ENCODE assay signal across 11 cellular contexts in the genomic region with DNA sequence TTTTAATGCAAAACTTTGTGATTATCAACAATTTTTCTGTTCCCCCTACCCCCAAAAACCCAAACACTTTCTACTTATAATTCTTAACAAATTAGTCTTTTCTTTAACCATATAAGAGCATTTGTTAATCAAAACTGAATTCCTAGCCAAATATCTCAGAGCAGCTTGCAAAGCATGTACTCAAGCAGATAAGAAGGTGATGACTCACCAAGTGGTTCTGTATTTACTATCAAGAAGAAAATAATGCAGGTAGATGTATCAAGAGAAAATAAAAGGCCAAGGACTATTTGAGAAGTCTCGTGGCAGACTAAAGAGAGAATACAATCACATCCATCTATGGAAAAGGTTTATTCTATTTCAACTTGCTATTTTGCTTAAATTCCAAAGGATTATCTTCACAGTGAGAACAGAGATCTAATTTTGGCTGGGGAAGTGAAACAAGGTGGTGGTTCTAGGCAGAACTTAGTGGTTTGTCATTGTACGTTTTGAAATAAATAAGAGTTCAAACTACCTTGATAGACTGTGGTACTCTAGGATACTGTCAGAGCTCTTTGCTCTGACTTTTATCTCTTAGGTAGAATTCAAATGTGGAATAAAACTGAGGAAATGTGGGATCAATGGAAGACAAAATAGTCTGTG.
DNase-seq lines count a peak whose midpoint lies in the region; ATAC-seq and TF ChIP-seq lines count a peak whose summit lies in the region.
"Had no signal": no experiment of that assay in that cellular context is flagged by ENCODE, and none has a peak within 500 bp of the region (broad histone marks: within the 10 kb centered on the region; RNA-seq: fewer than 3 reads in every experiment).

No MANE protein-coding gene starts in this region.

- H3K4me3 ChIP-seq in neuronal stem cell (ENCODE audit: low read length in 2 of 2): no peak overlapping the region
- H3K4me3 ChIP-seq: dorsolateral prefrontal cortex had no signal

- H3K4ac ChIP-seq in neuronal stem cell (ENCODE audit: low read length): no peak overlapping the region

- H3K4me3 Mint-ChIP-seq in WTC11 (no peak overlapping the region), Calu3 (ENCODE audit: low read depth, unreplicated experiment) (no peak overlapping the region)
- no peak overlapping the region for H3K4me3 Mint-ChIP-seq in activated CD4-positive, alpha-beta memory T cell treated with anti-CD3 and anti-CD28 coated beads for 36 hours
- H3K4me3 Mint-ChIP-seq: activated naive CD4-positive, alpha-beta T cell treated with anti-CD3 and anti-CD28 coated beads for 36 hours had no signal

- CTCF ChIA-PET in WTC11 (lab: Charles Lee) (no interaction called here), Calu3 (lab: Charles Lee) (no interaction called here)
- CTCF ChIA-PET in activated CD4-positive, alpha-beta memory T cell treated with anti-CD3 and anti-CD28 coated beads for 36 hours (lab: Charles Lee): no interaction called here

- no peak overlapping the region for H2BK120ac ChIP-seq in neuronal stem cell (ENCODE audit: low read depth, low read length)

- H4K91ac ChIP-seq in neuronal stem cell (ENCODE audit: low read depth, low read length, poor library complexity): no peak overlapping the region

- no peak overlapping the region for H2BK15ac ChIP-seq in neuronal stem cell (ENCODE audit: low read length)

- H3K4me1 Mint-ChIP-seq in WTC11 (no peaks in the 10 kb centered on the region), Calu3 (ENCODE audit: low read depth, unreplicated experiment) (peaks cover 23% of the 10 kb centered on the region)
- peaks cover 3% of the 10 kb centered on the region for H3K4me1 Mint-ChIP-seq in activated CD4-positive, alpha-beta memory T cell treated with anti-CD3 and anti-CD28 coated beads for 36 hours (ENCODE audit: low read depth)

- no peak overlapping the region for H2BK12ac ChIP-seq in neuronal stem cell (ENCODE audit: low read length)

- no peak overlapping the region for H3K14ac ChIP-seq in neuronal stem cell (ENCODE audit: low read length)

- ATAC-seq in GM19372 (IDR thresholded peaks at IDR 0.05; ENCODE audit: low read depth, unreplicated experiment) (peak; percentile 65), HG03039 (IDR thresholded peaks at IDR 0.05; ENCODE audit: unreplicated experiment) (peak; percentile 67), WTC11 (no peak)

- H3K4me2 ChIP-seq in neuronal stem cell (ENCODE audit: insufficient read depth, low read length, poor library complexity, severe bottlenecking): no peak overlapping the region

- H3K4me1 ChIP-seq in neuronal stem cell (ENCODE audit: control insufficient read depth in 2 of 2, insufficient read depth in 1 of 2, low read depth in 1 of 2, low read length in 2 of 2): peaks cover 0 to 3% of the 10 kb centered on the region in 2 donors

- H3K27ac Mint-ChIP-seq in WTC11 (no peak overlapping the region), Calu3 (ENCODE audit: unreplicated experiment) (no peak overlapping the region)
- H3K27ac Mint-ChIP-seq in activated CD4-positive, alpha-beta memory T cell treated with anti-CD3 and anti-CD28 coated beads for 36 hours: no peak overlapping the region
- H3K27ac Mint-ChIP-seq: activated naive CD4-positive, alpha-beta T cell treated with anti-CD3 and anti-CD28 coated beads for 36 hours had no signal

- H3K9me3 Mint-ChIP-seq in WTC11: peaks cover 32% of the 10 kb centered on the region
- H3K9me3 Mint-ChIP-seq in activated CD4-positive, alpha-beta memory T cell treated with anti-CD3 and anti-CD28 coated beads for 36 hours: peaks cover 7% of the 10 kb centered on the region
- H3K9me3 Mint-ChIP-seq in Calu3 (ENCODE audit: low read depth, unreplicated experiment): no peaks in the 10 kb centered on the region

- no peaks in the 10 kb centered on the region; the same call in 1 of the 2 replicates for H3K27me3 Mint-ChIP-seq in WTC11 (ENCODE audit: low read depth)
- peaks cover 2% of the 10 kb centered on the region for H3K27me3 Mint-ChIP-seq in activated CD4-positive, alpha-beta memory T cell treated with anti-CD3 and anti-CD28 coated beads for 36 hours
- H3K27me3 Mint-ChIP-seq in Calu3 (ENCODE audit: unreplicated experiment): no peaks in the 10 kb centered on the region

- H2AFZ ChIP-seq in neuronal stem cell (ENCODE audit: low read length): no peak overlapping the region

- H3K79me1 ChIP-seq in neuronal stem cell (ENCODE audit: low read depth, low read length): no peaks in the 10 kb centered on the region

- H3K36me3 ChIP-seq in neuronal stem cell (replicated peaks in 1 of 2; ENCODE audit: control insufficient read depth in 2 of 2, insufficient read depth in 2 of 2, low read length in 2 of 2): no peaks in the 10 kb centered on the region

- H3K9ac ChIP-seq in neuronal stem cell (ENCODE audit: low read depth, low read length, poor library complexity): no peak overlapping the region

- no CpG with 5 or more reads among the region's 2 CpGs for WGBS in neuronal stem cell (ENCODE audit: extremely low coverage in 2 of 2, insufficient read length in 2 of 2, insufficient replicate concordance in 1 of 2), 2 donors

- H4K8ac ChIP-seq in neuronal stem cell (ENCODE audit: low read depth, low read length): no peak overlapping the region

- H2AK5ac ChIP-seq in neuronal stem cell (ENCODE audit: low read depth, low read length): no peak overlapping the region

- H3K27ac ChIP-seq in neuronal stem cell (replicated peaks; ENCODE audit: low read length): no peak overlapping the region
- H3K27ac ChIP-seq: dorsolateral prefrontal cortex had no signal

- H3K18ac ChIP-seq in neuronal stem cell (ENCODE audit: low read length): no peak overlapping the region

- TF ChIP-seq CTCF in WTC11 (IDR thresholded peaks at IDR 0.05) (no peak), Calu3 (IDR thresholded peaks at IDR 0.05; ENCODE audit: unreplicated experiment) (no peak)

- peak; percentile 31 for DNase-seq in OCI-M1 (lab: John Stamatoyannopoulos, UW)
- peak; percentile 26 for DNase-seq in renal cortical epithelial cell (ENCODE audit: low read depth)
- DNase-seq in WTC11 (ENCODE audit: low spot score): no peak
- DNase-seq in activated CD4-positive, alpha-beta memory T cell treated with anti-CD3 and anti-CD28 coated beads for 36 hours: no peak
- no peak for DNase-seq in Calu3
- DNase-seq in neuronal stem cell (ENCODE audit: low spot score): no peak
- DNase-seq: activated naive CD4-positive, alpha-beta T cell treated with anti-CD3 and anti-CD28 coated beads for 36 hours; dorsolateral prefrontal cortex; hippocampal formation had no signal

- H3K36me3 Mint-ChIP-seq in WTC11: peaks cover 11% of the 10 kb centered on the region
- no peaks in the 10 kb centered on the region for H3K36me3 Mint-ChIP-seq in activated CD4-positive, alpha-beta memory T cell treated with anti-CD3 and anti-CD28 coated beads for 36 hours
- no peaks in the 10 kb centered on the region for H3K36me3 Mint-ChIP-seq in Calu3 (ENCODE audit: insufficient read depth, unreplicated experiment)

- no peaks in the 10 kb centered on the region for H3K27me3 ChIP-seq in neuronal stem cell (ENCODE audit: control insufficient read depth in 3 of 3, insufficient read depth in 3 of 3, low read depth in 1 of 3, low read length in 3 of 3)

- intact Hi-C loops in activated CD4-positive, alpha-beta memory T cell treated with anti-CD3 and anti-CD28 coated beads for 36 hours (cut with micrococcal nuclease): no loop called here
- intact Hi-C loops in Calu3 (cut with micrococcal nuclease; ENCODE audit: unreplicated experiment): no loop called here

- H3K9me3 ChIP-seq in neuronal stem cell (replicated peaks in 1 of 2; ENCODE audit: control insufficient read depth in 2 of 2, insufficient read depth in 1 of 2, low read depth in 1 of 2, low read length in 2 of 2): peaks cover 11 to 22% of the 10 kb centered on the region in 2 donors

- BruUV-seq in Calu3 (replicated peaks; lab: Mats Ljungman, UMichigan): no TSS peak

- no peak overlapping the region for H3K23ac ChIP-seq in neuronal stem cell (ENCODE audit: low read depth, low read length, poor library complexity)

- POLR2A ChIA-PET in WTC11 (lab: Charles Lee): no interaction called here
- POLR2A ChIA-PET in activated CD4-positive, alpha-beta memory T cell treated with anti-CD3 and anti-CD28 coated beads for 36 hours (lab: Charles Lee): no interaction called here

- no peak overlapping the region for H2BK5ac ChIP-seq in neuronal stem cell (ENCODE audit: low read length)

TF ChIP-seq in WTC11, 78 proteins besides CTCF, POLR2A, EP300 and RAD21:
- TF ChIP-seq ATF1 (CRISPR knock-in tag; IDR thresholded peaks at IDR 0.05) (no peak), TEAD1 (CRISPR knock-in tag; IDR thresholded peaks at IDR 0.05) (no peak), ESRRA (CRISPR knock-in tag; IDR thresholded peaks at IDR 0.05; ENCODE audit: borderline replicate concordance) (no peak), ELF4 (CRISPR knock-in tag; IDR thresholded peaks at IDR 0.05; ENCODE audit: low read depth) (no peak)
- TF ChIP-seq, protein P1, sequence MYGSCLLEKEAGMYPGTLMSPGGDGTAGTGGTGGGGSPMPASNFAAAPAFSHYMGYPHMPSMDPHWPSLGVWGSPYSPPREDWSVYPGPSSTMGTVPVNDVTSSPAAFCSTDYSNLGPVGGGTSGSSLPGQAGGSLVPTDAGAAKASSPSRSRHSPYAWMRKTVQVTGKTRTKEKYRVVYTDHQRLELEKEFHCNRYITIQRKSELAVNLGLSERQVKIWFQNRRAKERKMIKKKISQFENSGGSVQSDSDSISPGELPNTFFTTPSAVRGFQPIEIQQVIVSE (CRISPR knock-in tag; IDR thresholded peaks at IDR 0.05; ENCODE audit: borderline replicate concordance): no peak
TF ChIP-seq in WTC11: peak in this region for 0.

Comparison
In these comparisons a context has a peak if more than half of its experiments do, and no peak if none do; other contexts are left out.
1. DNase-seq: peak in OCI-M1 (single experiment) and renal cortical epithelial cell (single experiment); none in WTC11 (single experiment), activated CD4-positive, alpha-beta memory T cell treated with anti-CD3 and anti-CD28 coated beads for 36 hours (single experiment), Calu3 (single experiment) and neuronal stem cell (single experiment).